ENCODE assay signal across 1 cellular context in genomic region chr19:18392417-18392816, GRCh38.
TF ChIP-seq lines count a peak whose summit lies in the region.

No MANE protein-coding gene starts in this region.

TF ChIP-seq in K562, 482 proteins besides CTCF, POLR2A, EP300 and RAD21 (continued from another document and continues in another):
- no peak for TF ChIP-seq NR3C1 (CRISPR knock-in tag; IDR thresholded peaks at IDR 0.05)
- TF ChIP-seq ELF4 (CRISPR knock-in tag; IDR thresholded peaks at IDR 0.05), result no peak
- peak; percentile 81 for TF ChIP-seq SMARCE1 (IDR thresholded peaks at IDR 0.05)
- peak; percentile 94 for TF ChIP-seq JUND (IDR thresholded peaks at IDR 0.05; ENCODE audit: borderline replicate concordance, low read depth, low read length)
- TF ChIP-seq JUND (tag; IDR thresholded peaks at IDR 0.05; ENCODE audit: borderline replicate concordance, low read depth, low read length), result peak; percentile 92; the same call in 2 of the 3 replicates
- no peak for TF ChIP-seq ZFPM2 (CRISPR knock-in tag; IDR thresholded peaks at IDR 0.05)
- TF ChIP-seq TFAM (CRISPR knock-in tag; conservative IDR thresholded peaks at IDR 0.05), result no peak
- no peak for TF ChIP-seq MCM7 (IDR thresholded peaks at IDR 0.05)
- TF ChIP-seq IRF9 (tag; IDR thresholded peaks at IDR 0.05), result no peak
- 0 out of 2 replicates have a peak, but pooled peaks have one; percentile 20 for TF ChIP-seq CBFA2T2 (conservative IDR thresholded peaks at IDR 0.05)
- TF ChIP-seq RCOR1 (IDR thresholded peaks at IDR 0.05; ENCODE audit: borderline replicate concordance in 1 of 2, low read depth in 2 of 2, low read length in 2 of 2), result peak; percentile 78 to 94; a peak in 3 of 4 replicates
- no peak for TF ChIP-seq AFF4 (CRISPR knock-in tag; IDR thresholded peaks at IDR 0.05)
- TF ChIP-seq BCOR (IDR thresholded peaks at IDR 0.05), result 0 out of 2 replicates have a peak, but pooled peaks have one; percentile 6
- no peak for TF ChIP-seq SREBF2 (CRISPR knock-in tag; IDR thresholded peaks at IDR 0.05)
- TF ChIP-seq ZNF175 (CRISPR knock-in tag; IDR thresholded peaks at IDR 0.05; ENCODE audit: low read depth), result no peak
- TF ChIP-seq BHLHE40 (IDR thresholded peaks at IDR 0.05; ENCODE audit: low read length), result peak; percentile 29; the same call in 1 of the 2 replicates
- TF ChIP-seq ARID2 (IDR thresholded peaks at IDR 0.05), result no peak
- no peak for TF ChIP-seq RB1 (IDR thresholded peaks at IDR 0.05; ENCODE audit: low read depth)
- no peak for TF ChIP-seq TARDBP (IDR thresholded peaks at IDR 0.05)
- no peak for TF ChIP-seq ZNF512 (tag; IDR thresholded peaks at IDR 0.05)
- TF ChIP-seq CREB3 (tag; conservative IDR thresholded peaks at IDR 0.05; ENCODE audit: low read depth), result no peak
- TF ChIP-seq PCBP2 (IDR thresholded peaks at IDR 0.05; ENCODE audit: low read depth, low read length, poor library complexity, severe bottlenecking), result no peak
- no peak for TF ChIP-seq ZNF75A (CRISPR knock-in tag; IDR thresholded peaks at IDR 0.05)
- peak; percentile 51; the same call in 1 of the 2 replicates for TF ChIP-seq ATF7 (IDR thresholded peaks at IDR 0.05)
- TF ChIP-seq PCBP1 (IDR thresholded peaks at IDR 0.05; ENCODE audit: low read depth, low read length, poor library complexity, severe bottlenecking), result no peak
- no peak for TF ChIP-seq ZNF277 (CRISPR knock-in tag; IDR thresholded peaks at IDR 0.05; ENCODE audit: borderline replicate concordance)
- TF ChIP-seq CTBP1 (IDR thresholded peaks at IDR 0.05; ENCODE audit: borderline replicate concordance), result peak; percentile 18; the same call in 1 of the 2 replicates
- TF ChIP-seq ZNF830 (CRISPR knock-in tag; IDR thresholded peaks at IDR 0.05), result no peak
- TF ChIP-seq SIN3A (IDR thresholded peaks at IDR 0.05; ENCODE audit: borderline replicate concordance in 2 of 2, control insufficient read depth in 1 of 2, low read depth in 2 of 2, low read length in 2 of 2), result no peak
- no peak; the same call in 1 of the 2 replicates for TF ChIP-seq NFE2 (IDR thresholded peaks at IDR 0.05; ENCODE audit: low read depth)
- no peak for TF ChIP-seq ZNF507 (tag; conservative IDR thresholded peaks at IDR 0.05)
- TF ChIP-seq DMBX1 (CRISPR knock-in tag; IDR thresholded peaks at IDR 0.05; ENCODE audit: borderline replicate concordance), result no peak
- TF ChIP-seq ZBTB40 (IDR thresholded peaks at IDR 0.05), result no peak
- no peak for TF ChIP-seq ZBTB40 (CRISPR knock-in tag; IDR thresholded peaks at IDR 0.05)
- TF ChIP-seq ZNF197 (CRISPR knock-in tag; IDR thresholded peaks at IDR 0.05; ENCODE audit: low read depth), result no peak
- no peak for TF ChIP-seq USF1 (CRISPR knock-in tag; IDR thresholded peaks at IDR 0.05)
- no peak for TF ChIP-seq SNRNP70 (optimal IDR thresholded peaks at IDR 0.05; ENCODE audit: low read depth, low read length)
- no peak for TF ChIP-seq ZNF644 (tag; IDR thresholded peaks at IDR 0.05; ENCODE audit: low read depth)
- peak; percentile 66 for TF ChIP-seq CBFA2T3 (IDR thresholded peaks at IDR 0.05)
- no peak for TF ChIP-seq NFATC3 (IDR thresholded peaks at IDR 0.05)
- no peak for TF ChIP-seq THAP12 (CRISPR knock-in tag; IDR thresholded peaks at IDR 0.05)
- TF ChIP-seq MYC (IDR thresholded peaks at IDR 0.05; ENCODE audit: low read depth, low read length), result 0 out of 2 replicates have a peak, but pooled peaks have one; percentile 13
- no peak for TF ChIP-seq MYC (CRISPR knock-in tag; IDR thresholded peaks at IDR 0.05; ENCODE audit: borderline replicate concordance, low read depth)
- TF ChIP-seq PHF21A (IDR thresholded peaks at IDR 0.05; ENCODE audit: borderline replicate concordance, low read depth), result no peak
